In genomic region chrX:65451663-65452062, GRCh38 we compare ENCODE assay signal across 8 cellular contexts.
DNase-seq lines count a peak whose midpoint lies in the region; ATAC-seq lines count a peak whose summit lies in the region.

No MANE protein-coding gene starts in this region.

- peaks cover 20% of the 10 kb centered on the region for H3K27me3 Mint-ChIP-seq in activated T-cell treated with anti-CD3 and anti-CD28 coated beads, Interleukin-2, amount 50 U/mL, for 24 hours

- no peaks in the 10 kb centered on the region for H3K36me3 Mint-ChIP-seq in activated T-cell treated with anti-CD3 and anti-CD28 coated beads, Interleukin-2, amount 50 U/mL, for 24 hours (ENCODE audit: low read depth)

- peaks cover 1% of the 10 kb centered on the region for H3K9me3 Mint-ChIP-seq in activated T-cell treated with anti-CD3 and anti-CD28 coated beads, Interleukin-2, amount 50 U/mL, for 24 hours

- peaks cover 2% of the 10 kb centered on the region for H3K4me1 Mint-ChIP-seq in activated T-cell treated with anti-CD3 and anti-CD28 coated beads, Interleukin-2, amount 50 U/mL, for 24 hours (ENCODE audit: low read depth)

- ATAC-seq in GM18511 (IDR thresholded peaks at IDR 0.05; ENCODE audit: unreplicated experiment): peak; percentile 95
- peak; percentile 83 for ATAC-seq in HG03442 (IDR thresholded peaks at IDR 0.05; ENCODE audit: unreplicated experiment)
- no peak for ATAC-seq in GM21576 (IDR thresholded peaks at IDR 0.05; ENCODE audit: unreplicated experiment)

- DNase-seq in COLO829 (ENCODE audit: low spot score) (peak; percentile 24), SK-N-DZ (ENCODE audit: low spot score) (peak; percentile 53), hepatic stellate cell (ENCODE audit: low spot score) (peak; percentile 16), posterior vena cava (ENCODE audit: low spot score) (no peak)
- DNase-seq in activated T-cell treated with anti-CD3 and anti-CD28 coated beads, Interleukin-2, amount 50 U/mL, for 24 hours: no peak

- no peak overlapping the region for H3K4me3 Mint-ChIP-seq in activated T-cell treated with anti-CD3 and anti-CD28 coated beads, Interleukin-2, amount 50 U/mL, for 24 hours

- no peak overlapping the region for H3K27ac Mint-ChIP-seq in activated T-cell treated with anti-CD3 and anti-CD28 coated beads, Interleukin-2, amount 50 U/mL, for 24 hours

- intact Hi-C loops in posterior vena cava (cut with DNase I): no loop called here

Comparison
In these comparisons a context has a peak if more than half of its experiments do, and no peak if none do; other contexts are left out.
1. DNase-seq: peak in COLO829 (single experiment), SK-N-DZ (single experiment) and hepatic stellate cell (single experiment); none in posterior vena cava (single experiment) and activated T-cell treated with anti-CD3 and anti-CD28 coated beads, Interleukin-2, amount 50 U/mL, for 24 hours (single experiment).